ENCODE assay signal across 8 cellular contexts in genomic region chr3:72847282-72847681, GRCh38. TPM values are rescaled to one million over a fixed set of nuclear protein-coding genes. Genes with fewer than 3 reads are reported as not detected.
DNase-seq lines count a peak whose midpoint lies in the region; TF ChIP-seq lines count a peak whose summit lies in the region.

No MANE protein-coding gene starts in this region.

- in situ Hi-C loops in mammary epithelial cell (cut with MboI; ENCODE audit: low sequenced_read_pairs in 2 of 2), result loop anchor here in 1 of 2 donors (10.0 to 25.0 kb wide), 2 partner anchors 218 to 1135 kb away; partner anchors contain the start of gene EBLN2

- H3K9ac ChIP-seq in HUES64 (ENCODE audit: low read depth, low read length) (no peak overlapping the region), mammary epithelial cell (ENCODE audit: insufficient read depth, low read length) (peak overlapping the region; percentile 82)

- CTCF ChIA-PET in mammary epithelial cell (lab: Charles Lee; ENCODE audit: low non-redundant PET), result no interaction called here

- peaks cover under 1% of the 10 kb centered on the region for H3K36me3 ChIP-seq in HUES64 (ENCODE audit: insufficient read depth, low read length)
- H3K36me3 ChIP-seq in mammary epithelial cell (ENCODE audit: insufficient read depth, low read length), result no peaks in the 10 kb centered on the region
- no peaks in the 10 kb centered on the region for H3K36me3 ChIP-seq in muscle layer of duodenum (ENCODE audit: control insufficient read depth in 1 of 2, insufficient read depth in 2 of 2, low read length in 2 of 2)

- intact Hi-C loops in mammary epithelial cell (cut with micrococcal nuclease), result no loop called here

- DNase-seq in AG10803 (ENCODE audit: low read depth), result no peak
- no peak for DNase-seq in mammary epithelial cell
- DNase-seq in NCI-H345 treated with DMSO at 0.1 percent for 48 hours (lab: John Stamatoyannopoulos, UW; ENCODE audit: unreplicated experiment), result no peak
- DNase-seq in mucosa of gallbladder (ENCODE audit: low spot score), result no peak
- no peak for DNase-seq in SIG-M5 (lab: John Stamatoyannopoulos, UW)
- no peak for DNase-seq in activated CD4-positive, alpha-beta T cell treated with anti-CD3 and anti-CD28 coated beads for 48 hours

- TF ChIP-seq CTCF in AG10803 (conservative IDR thresholded peaks at IDR 0.05; ENCODE audit: low read length) (no peak), mammary epithelial cell (conservative IDR thresholded peaks at IDR 0.05 in 1 of 2, IDR thresholded peaks at IDR 0.05 in 1 of 2; ENCODE audit: extremely low read depth in 1 of 2, insufficient read depth in 1 of 2, low read depth in 1 of 2, low read length in 2 of 2) (no peak)

- BruUV-seq in mammary epithelial cell (replicated peaks; lab: Mats Ljungman, UMichigan), result no TSS peak

- H3K27me3 ChIP-seq in HUES64 (ENCODE audit: insufficient read depth, low read length), result peaks cover 36% of the 10 kb centered on the region
- no peaks in the 10 kb centered on the region for H3K27me3 ChIP-seq in mammary epithelial cell (ENCODE audit: insufficient read depth, low read length)
- H3K27me3 ChIP-seq in muscle layer of duodenum (ENCODE audit: low read depth, low read length), result no peaks in the 10 kb centered on the region

- peak overlapping the region; percentile 99 for H3K4me2 ChIP-seq in mammary epithelial cell (ENCODE audit: insufficient read depth, low read depth, low read length)

- peak overlapping the region; percentile 96 for H3K4me3 ChIP-seq in AG10803 (ENCODE audit: low read length)
- peak overlapping the region; percentile 74 for H3K4me3 ChIP-seq in HUES64 (ENCODE audit: low read length)
- H3K4me3 ChIP-seq in mammary epithelial cell (replicated peaks in 1 of 3; ENCODE audit: insufficient read depth in 1 of 3, low read depth in 2 of 3, low read length in 3 of 3), result peak overlapping the region; percentile 90 to 99 (median 96)
- H3K4me3 ChIP-seq in muscle layer of duodenum (ENCODE audit: low read depth in 1 of 2, low read length in 2 of 2), result peak overlapping the region; percentile 96 to 99

- H4K20me1 ChIP-seq in mammary epithelial cell (ENCODE audit: insufficient read depth, low read length), result no peaks in the 10 kb centered on the region

- peaks cover 3% of the 10 kb centered on the region; the same call in 1 of the 2 replicates for H3K4me1 ChIP-seq in HUES64 (ENCODE audit: insufficient read depth, low read length)
- peaks cover 26% of the 10 kb centered on the region for H3K4me1 ChIP-seq in mammary epithelial cell (ENCODE audit: insufficient read depth, low read length)
- peaks cover 9 to 23% of the 10 kb centered on the region in 2 donors for H3K4me1 ChIP-seq in muscle layer of duodenum (ENCODE audit: control insufficient read depth in 1 of 2, insufficient read depth in 2 of 2, low read length in 2 of 2)

- peak overlapping the region; percentile 98 for H2AFZ ChIP-seq in mammary epithelial cell (ENCODE audit: low read depth, low read length)

- H3K27ac ChIP-seq in HUES64 (ENCODE audit: low read depth, low read length) (no peak overlapping the region), mammary epithelial cell (ENCODE audit: insufficient read depth, low read depth, low read length) (peak overlapping the region; percentile 73), muscle layer of duodenum (ENCODE audit: low read length) (peak overlapping the region; percentile 81)

- 30% methylated on average over 6 of the region's 6 CpGs for WGBS in HUES64
- WGBS in mammary epithelial cell (ENCODE audit: low coverage, missing lambda C conversion rate), result 0% methylated on average over 4 of the region's 6 CpGs

- dilution Hi-C loops in mammary epithelial cell (cut with HindIII; ENCODE audit: low sequenced_read_pairs), result no loop called here

- no peaks in the 10 kb centered on the region for H3K9me3 ChIP-seq in HUES64 (ENCODE audit: insufficient read depth, low read depth, low read length)
- no peaks in the 10 kb centered on the region for H3K9me3 ChIP-seq in mammary epithelial cell (replicated peaks; ENCODE audit: insufficient read depth, low read length)
- H3K9me3 ChIP-seq in muscle layer of duodenum (ENCODE audit: control insufficient read depth in 1 of 2, low read length in 2 of 2), result no peaks in the 10 kb centered on the region

- peaks cover 46% of the 10 kb centered on the region for H3K79me2 ChIP-seq in mammary epithelial cell (ENCODE audit: insufficient read depth, low read length)

RNA-seq across cellular contexts. Expression of gene SHQ1, which starts 1.0 kb away (rescaled TPM):
- 20.4 TPM for polyA plus RNA-seq in HUES64 (2013, experiment 1 of 2)
- polyA plus RNA-seq in HUES64 (2013, experiment 2 of 2), result 19.9 TPM
- total RNA-seq in mammary epithelial cell (10 to 100 TPM; 17.0 to 23.0 TPM), mucosa of gallbladder (18.8 TPM)
- polyA plus RNA-seq in mammary epithelial cell, result 12.4 TPM
- 18.1 TPM for polyA minus RNA-seq in mammary epithelial cell

RNA-seq across cellular contexts. Expression of gene GXYLT2, which starts 40.6 kb away (rescaled TPM):
- 1.5 TPM for polyA plus RNA-seq in HUES64 (2013, experiment 1 of 2)
- polyA plus RNA-seq in HUES64 (2013, experiment 2 of 2), result 1.6 TPM
- total RNA-seq in mammary epithelial cell (1 to 10 TPM; 3.9 to 9.3 TPM), mucosa of gallbladder (12.1 TPM)
- polyA plus RNA-seq in mammary epithelial cell, result 5.8 TPM
- 15.3 TPM for polyA minus RNA-seq in mammary epithelial cell
